Comparison of ENCODE assay signal across 1 cellular context in the genomic region with DNA sequence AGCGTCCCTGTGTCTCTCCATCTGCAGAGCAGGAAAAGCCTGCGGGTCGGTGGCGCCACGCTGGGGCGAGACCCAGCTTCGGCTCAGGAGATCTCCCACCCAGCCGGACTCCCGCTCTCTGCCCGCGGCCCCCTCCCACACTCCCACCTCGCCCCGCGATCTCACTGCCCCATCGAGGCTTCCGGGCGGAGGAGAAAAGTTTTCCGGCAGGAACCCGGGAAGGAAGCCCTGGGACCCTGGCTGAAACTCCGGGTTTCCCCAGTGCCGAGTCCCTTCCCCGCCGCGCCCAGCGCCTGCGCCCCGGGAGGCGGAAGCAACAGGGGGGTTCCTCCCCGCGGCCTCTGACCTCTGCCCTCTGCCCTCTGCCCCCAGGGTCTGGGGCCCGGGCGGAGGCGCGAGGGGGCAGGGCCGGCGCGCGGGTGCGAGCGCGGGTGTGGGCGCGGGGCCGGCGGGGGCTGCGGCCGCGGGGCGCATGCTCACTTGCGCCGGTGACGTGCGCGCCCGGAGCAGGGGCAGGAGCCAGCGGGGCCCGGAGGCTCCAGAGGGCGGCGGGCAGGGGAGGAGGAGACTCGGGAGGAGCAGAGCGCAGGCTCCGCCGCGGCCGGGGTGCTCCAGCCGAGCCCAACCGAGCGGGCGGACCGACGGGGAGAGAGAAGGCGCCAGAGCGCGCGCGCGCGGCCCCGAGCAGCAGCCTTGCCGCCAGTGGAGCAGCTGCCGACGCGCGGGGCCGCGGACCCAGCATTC.
TF ChIP-seq lines count a peak whose summit lies in the region.

A gene (plus strand): TSS at position 541 of the 744 bp plus-strand sequence. CDS start 379 bp downstream, outside the sequence.

TF ChIP-seq in HepG2, 621 proteins besides CTCF, POLR2A, EP300 and RAD21 (continued from another document and continues in another):
- TF ChIP-seq, protein P1, sequence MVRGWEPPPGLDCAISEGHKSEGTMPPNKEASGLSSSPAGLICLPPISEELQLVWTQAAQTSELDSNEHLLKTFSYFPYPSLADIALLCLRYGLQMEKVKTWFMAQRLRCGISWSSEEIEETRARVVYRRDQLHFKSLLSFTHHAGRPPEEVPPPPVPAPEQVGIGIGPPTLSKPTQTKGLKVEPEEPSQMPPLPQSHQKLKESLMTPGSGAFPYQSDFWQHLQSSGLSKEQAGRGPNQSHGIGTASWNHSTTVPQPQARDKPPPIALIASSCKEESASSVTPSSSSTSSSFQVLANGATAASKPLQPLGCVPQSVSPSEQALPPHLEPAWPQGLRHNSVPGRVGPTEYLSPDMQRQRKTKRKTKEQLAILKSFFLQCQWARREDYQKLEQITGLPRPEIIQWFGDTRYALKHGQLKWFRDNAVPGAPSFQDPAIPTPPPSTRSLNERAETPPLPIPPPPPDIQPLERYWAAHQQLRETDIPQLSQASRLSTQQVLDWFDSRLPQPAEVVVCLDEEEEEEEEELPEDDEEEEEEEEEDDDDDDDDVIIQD (CRISPR knock-in tag; IDR thresholded peaks at IDR 0.05; ENCODE audit: low read depth), result no peak
- TF ChIP-seq, protein P2, sequence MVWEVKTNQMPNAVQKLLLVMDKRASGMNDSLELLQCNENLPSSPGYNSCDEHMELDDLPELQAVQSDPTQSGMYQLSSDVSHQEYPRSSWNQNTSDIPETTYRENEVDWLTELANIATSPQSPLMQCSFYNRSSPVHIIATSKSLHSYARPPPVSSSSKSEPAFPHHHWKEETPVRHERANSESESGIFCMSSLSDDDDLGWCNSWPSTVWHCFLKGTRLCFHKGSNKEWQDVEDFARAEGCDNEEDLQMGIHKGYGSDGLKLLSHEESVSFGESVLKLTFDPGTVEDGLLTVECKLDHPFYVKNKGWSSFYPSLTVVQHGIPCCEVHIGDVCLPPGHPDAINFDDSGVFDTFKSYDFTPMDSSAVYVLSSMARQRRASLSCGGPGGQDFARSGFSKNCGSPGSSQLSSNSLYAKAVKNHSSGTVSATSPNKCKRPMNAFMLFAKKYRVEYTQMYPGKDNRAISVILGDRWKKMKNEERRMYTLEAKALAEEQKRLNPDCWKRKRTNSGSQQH (CRISPR knock-in tag; IDR thresholded peaks at IDR 0.05; ENCODE audit: low read depth), result no peak
- TF ChIP-seq MEIS1 (CRISPR knock-in tag; IDR thresholded peaks at IDR 0.05; ENCODE audit: borderline replicate concordance), result no peak; the same call in none of the 2 replicates
- TF ChIP-seq CCAR2 (optimal IDR thresholded peaks at IDR 0.05; ENCODE audit: low read depth, low read length), result no peak
- TF ChIP-seq ZBTB3 (CRISPR knock-in tag; IDR thresholded peaks at IDR 0.05; ENCODE audit: borderline replicate concordance, low read depth), result 0 out of 2 replicates have a peak, but pooled peaks have one; percentile 80
- 0 out of 2 replicates have a peak, but pooled peaks have one; percentile 52 for TF ChIP-seq TRIM24 (CRISPR knock-in tag; IDR thresholded peaks at IDR 0.05)
- no peak for TF ChIP-seq ZNF570 (CRISPR knock-in tag; IDR thresholded peaks at IDR 0.05; ENCODE audit: borderline replicate concordance)
- TF ChIP-seq KDM4B (CRISPR knock-in tag; IDR thresholded peaks at IDR 0.05), result peak; percentile 49; the same call in 1 of the 2 replicates
- TF ChIP-seq ZNF703 (CRISPR knock-in tag; IDR thresholded peaks at IDR 0.05; ENCODE audit: borderline replicate concordance), result 0 out of 2 replicates have a peak, but pooled peaks have one; percentile 61
- TF ChIP-seq, protein P3, sequence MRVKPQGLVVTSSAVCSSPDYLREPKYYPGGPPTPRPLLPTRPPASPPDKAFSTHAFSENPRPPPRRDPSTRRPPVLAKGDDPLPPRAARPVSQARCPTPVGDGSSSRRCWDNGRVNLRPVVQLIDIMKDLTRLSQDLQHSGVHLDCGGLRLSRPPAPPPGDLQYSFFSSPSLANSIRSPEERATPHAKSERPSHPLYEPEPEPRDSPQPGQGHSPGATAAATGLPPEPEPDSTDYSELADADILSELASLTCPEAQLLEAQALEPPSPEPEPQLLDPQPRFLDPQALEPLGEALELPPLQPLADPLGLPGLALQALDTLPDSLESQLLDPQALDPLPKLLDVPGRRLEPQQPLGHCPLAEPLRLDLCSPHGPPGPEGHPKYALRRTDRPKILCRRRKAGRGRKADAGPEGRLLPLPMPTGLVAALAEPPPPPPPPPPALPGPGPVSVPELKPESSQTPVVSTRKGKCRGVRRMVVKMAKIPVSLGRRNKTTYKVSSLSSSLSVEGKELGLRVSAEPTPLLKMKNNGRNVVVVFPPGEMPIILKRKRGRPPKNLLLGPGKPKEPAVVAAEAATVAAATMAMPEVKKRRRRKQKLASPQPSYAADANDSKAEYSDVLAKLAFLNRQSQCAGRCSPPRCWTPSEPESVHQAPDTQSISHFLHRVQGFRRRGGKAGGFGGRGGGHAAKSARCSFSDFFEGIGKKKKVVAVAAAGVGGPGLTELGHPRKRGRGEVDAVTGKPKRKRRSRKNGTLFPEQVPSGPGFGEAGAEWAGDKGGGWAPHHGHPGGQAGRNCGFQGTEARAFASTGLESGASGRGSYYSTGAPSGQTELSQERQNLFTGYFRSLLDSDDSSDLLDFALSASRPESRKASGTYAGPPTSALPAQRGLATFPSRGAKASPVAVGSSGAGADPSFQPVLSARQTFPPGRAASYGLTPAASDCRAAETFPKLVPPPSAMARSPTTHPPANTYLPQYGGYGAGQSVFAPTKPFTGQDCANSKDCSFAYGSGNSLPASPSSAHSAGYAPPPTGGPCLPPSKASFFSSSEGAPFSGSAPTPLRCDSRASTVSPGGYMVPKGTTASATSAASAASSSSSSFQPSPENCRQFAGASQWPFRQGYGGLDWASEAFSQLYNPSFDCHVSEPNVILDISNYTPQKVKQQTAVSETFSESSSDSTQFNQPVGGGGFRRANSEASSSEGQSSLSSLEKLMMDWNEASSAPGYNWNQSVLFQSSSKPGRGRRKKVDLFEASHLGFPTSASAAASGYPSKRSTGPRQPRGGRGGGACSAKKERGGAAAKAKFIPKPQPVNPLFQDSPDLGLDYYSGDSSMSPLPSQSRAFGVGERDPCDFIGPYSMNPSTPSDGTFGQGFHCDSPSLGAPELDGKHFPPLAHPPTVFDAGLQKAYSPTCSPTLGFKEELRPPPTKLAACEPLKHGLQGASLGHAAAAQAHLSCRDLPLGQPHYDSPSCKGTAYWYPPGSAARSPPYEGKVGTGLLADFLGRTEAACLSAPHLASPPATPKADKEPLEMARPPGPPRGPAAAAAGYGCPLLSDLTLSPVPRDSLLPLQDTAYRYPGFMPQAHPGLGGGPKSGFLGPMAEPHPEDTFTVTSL (CRISPR knock-in tag; IDR thresholded peaks at IDR 0.05; ENCODE audit: borderline replicate concordance), result no peak
- no peak for TF ChIP-seq U2AF1 (optimal IDR thresholded peaks at IDR 0.05; ENCODE audit: low read depth, low read length)
- 0 out of 2 replicates have a peak, but pooled peaks have one; percentile 56 for TF ChIP-seq ZNF589 (CRISPR knock-in tag; conservative IDR thresholded peaks at IDR 0.05)
- no peak for TF ChIP-seq ADNP (CRISPR knock-in tag; IDR thresholded peaks at IDR 0.05)
- TF ChIP-seq, protein P4, sequence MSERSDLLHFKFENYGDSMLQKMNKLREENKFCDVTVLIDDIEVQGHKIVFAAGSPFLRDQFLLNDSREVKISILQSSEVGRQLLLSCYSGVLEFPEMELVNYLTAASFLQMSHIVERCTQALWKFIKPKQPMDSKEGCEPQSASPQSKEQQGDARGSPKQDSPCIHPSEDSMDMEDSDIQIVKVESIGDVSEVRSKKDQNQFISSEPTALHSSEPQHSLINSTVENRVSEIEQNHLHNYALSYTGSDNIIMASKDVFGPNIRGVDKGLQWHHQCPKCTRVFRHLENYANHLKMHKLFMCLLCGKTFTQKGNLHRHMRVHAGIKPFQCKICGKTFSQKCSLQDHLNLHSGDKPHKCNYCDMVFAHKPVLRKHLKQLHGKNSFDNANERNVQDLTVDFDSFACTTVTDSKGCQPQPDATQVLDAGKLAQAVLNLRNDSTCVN (CRISPR knock-in tag; IDR thresholded peaks at IDR 0.05; ENCODE audit: borderline replicate concordance), result no peak
- TF ChIP-seq ZNF790 (CRISPR knock-in tag; IDR thresholded peaks at IDR 0.05; ENCODE audit: borderline replicate concordance), result peak; percentile 66; the same call in 1 of the 2 replicates
- no peak for TF ChIP-seq BHLHE40 (IDR thresholded peaks at IDR 0.05; ENCODE audit: low read length)
- TF ChIP-seq KDM2A (CRISPR knock-in tag; IDR thresholded peaks at IDR 0.05; ENCODE audit: borderline replicate concordance, low read depth), result peak; percentile 82
- no peak for TF ChIP-seq TCF12 (IDR thresholded peaks at IDR 0.05)
- TF ChIP-seq TCF12 (CRISPR knock-in tag; IDR thresholded peaks at IDR 0.05), result no peak; the same call in 1 of the 2 replicates
- no peak for TF ChIP-seq HOXA7 (CRISPR knock-in tag; IDR thresholded peaks at IDR 0.05)
- TF ChIP-seq, protein P5, sequence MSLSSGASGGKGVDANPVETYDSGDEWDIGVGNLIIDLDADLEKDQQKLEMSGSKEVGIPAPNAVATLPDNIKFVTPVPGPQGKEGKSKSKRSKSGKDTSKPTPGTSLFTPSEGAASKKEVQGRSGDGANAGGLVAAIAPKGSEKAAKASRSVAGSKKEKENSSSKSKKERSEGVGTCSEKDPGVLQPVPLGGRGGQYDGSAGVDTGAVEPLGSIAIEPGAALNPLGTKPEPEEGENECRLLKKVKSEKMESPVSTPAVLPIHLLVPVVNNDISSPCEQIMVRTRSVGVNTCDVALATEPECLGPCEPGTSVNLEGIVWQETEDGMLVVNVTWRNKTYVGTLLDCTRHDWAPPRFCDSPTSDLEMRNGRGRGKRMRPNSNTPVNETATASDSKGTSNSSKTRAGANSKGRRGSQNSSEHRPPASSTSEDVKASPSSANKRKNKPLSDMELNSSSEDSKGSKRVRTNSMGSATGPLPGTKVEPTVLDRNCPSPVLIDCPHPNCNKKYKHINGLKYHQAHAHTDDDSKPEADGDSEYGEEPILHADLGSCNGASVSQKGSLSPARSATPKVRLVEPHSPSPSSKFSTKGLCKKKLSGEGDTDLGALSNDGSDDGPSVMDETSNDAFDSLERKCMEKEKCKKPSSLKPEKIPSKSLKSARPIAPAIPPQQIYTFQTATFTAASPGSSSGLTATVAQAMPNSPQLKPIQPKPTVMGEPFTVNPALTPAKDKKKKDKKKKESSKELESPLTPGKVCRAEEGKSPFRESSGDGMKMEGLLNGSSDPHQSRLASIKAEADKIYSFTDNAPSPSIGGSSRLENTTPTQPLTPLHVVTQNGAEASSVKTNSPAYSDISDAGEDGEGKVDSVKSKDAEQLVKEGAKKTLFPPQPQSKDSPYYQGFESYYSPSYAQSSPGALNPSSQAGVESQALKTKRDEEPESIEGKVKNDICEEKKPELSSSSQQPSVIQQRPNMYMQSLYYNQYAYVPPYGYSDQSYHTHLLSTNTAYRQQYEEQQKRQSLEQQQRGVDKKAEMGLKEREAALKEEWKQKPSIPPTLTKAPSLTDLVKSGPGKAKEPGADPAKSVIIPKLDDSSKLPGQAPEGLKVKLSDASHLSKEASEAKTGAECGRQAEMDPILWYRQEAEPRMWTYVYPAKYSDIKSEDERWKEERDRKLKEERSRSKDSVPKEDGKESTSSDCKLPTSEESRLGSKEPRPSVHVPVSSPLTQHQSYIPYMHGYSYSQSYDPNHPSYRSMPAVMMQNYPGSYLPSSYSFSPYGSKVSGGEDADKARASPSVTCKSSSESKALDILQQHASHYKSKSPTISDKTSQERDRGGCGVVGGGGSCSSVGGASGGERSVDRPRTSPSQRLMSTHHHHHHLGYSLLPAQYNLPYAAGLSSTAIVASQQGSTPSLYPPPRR (CRISPR knock-in tag; IDR thresholded peaks at IDR 0.05; ENCODE audit: borderline replicate concordance), result peak; percentile 74; the same call in 1 of the 2 replicates
- TF ChIP-seq, protein P6, sequence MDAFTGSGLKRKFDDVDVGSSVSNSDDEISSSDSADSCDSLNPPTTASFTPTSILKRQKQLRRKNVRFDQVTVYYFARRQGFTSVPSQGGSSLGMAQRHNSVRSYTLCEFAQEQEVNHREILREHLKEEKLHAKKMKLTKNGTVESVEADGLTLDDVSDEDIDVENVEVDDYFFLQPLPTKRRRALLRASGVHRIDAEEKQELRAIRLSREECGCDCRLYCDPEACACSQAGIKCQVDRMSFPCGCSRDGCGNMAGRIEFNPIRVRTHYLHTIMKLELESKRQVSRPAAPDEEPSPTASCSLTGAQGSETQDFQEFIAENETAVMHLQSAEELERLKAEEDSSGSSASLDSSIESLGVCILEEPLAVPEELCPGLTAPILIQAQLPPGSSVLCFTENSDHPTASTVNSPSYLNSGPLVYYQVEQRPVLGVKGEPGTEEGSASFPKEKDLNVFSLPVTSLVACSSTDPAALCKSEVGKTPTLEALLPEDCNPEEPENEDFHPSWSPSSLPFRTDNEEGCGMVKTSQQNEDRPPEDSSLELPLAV (CRISPR knock-in tag; conservative IDR thresholded peaks at IDR 0.05; ENCODE audit: low read depth), result no peak
- TF ChIP-seq ZNF891 (CRISPR knock-in tag; IDR thresholded peaks at IDR 0.05), result 0 out of 2 replicates have a peak, but pooled peaks have one; percentile 60
- no peak for TF ChIP-seq ZNF382 (CRISPR knock-in tag; IDR thresholded peaks at IDR 0.05; ENCODE audit: borderline replicate concordance)
- peak; percentile 81 for TF ChIP-seq RBFOX2 (IDR thresholded peaks at IDR 0.05; ENCODE audit: low read depth, low read length)
- TF ChIP-seq ZSCAN21 (CRISPR knock-in tag; IDR thresholded peaks at IDR 0.05; ENCODE audit: borderline replicate concordance), result no peak
- no peak for TF ChIP-seq GTF3A (CRISPR knock-in tag; conservative IDR thresholded peaks at IDR 0.05)
- TF ChIP-seq, protein P7, sequence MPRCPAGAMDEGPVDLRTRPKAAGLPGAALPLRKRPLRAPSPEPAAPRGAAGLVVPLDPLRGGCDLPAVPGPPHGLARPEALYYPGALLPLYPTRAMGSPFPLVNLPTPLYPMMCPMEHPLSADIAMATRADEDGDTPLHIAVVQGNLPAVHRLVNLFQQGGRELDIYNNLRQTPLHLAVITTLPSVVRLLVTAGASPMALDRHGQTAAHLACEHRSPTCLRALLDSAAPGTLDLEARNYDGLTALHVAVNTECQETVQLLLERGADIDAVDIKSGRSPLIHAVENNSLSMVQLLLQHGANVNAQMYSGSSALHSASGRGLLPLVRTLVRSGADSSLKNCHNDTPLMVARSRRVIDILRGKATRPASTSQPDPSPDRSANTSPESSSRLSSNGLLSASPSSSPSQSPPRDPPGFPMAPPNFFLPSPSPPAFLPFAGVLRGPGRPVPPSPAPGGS (CRISPR knock-in tag; IDR thresholded peaks at IDR 0.05), result peak; percentile 68; the same call in 1 of the 2 replicates
- TF ChIP-seq ZNF33B (CRISPR knock-in tag; IDR thresholded peaks at IDR 0.05), result 0 out of 2 replicates have a peak, but pooled peaks have one; percentile 76
- TF ChIP-seq KDM3A (CRISPR knock-in tag; IDR thresholded peaks at IDR 0.05; ENCODE audit: low read depth), result peak; percentile 38; the same call in 1 of the 2 replicates
- TF ChIP-seq, protein P8, sequence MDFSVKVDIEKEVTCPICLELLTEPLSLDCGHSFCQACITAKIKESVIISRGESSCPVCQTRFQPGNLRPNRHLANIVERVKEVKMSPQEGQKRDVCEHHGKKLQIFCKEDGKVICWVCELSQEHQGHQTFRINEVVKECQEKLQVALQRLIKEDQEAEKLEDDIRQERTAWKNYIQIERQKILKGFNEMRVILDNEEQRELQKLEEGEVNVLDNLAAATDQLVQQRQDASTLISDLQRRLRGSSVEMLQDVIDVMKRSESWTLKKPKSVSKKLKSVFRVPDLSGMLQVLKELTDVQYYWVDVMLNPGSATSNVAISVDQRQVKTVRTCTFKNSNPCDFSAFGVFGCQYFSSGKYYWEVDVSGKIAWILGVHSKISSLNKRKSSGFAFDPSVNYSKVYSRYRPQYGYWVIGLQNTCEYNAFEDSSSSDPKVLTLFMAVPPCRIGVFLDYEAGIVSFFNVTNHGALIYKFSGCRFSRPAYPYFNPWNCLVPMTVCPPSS (IDR thresholded peaks at IDR 0.05), result no peak
- TF ChIP-seq, protein P9, sequence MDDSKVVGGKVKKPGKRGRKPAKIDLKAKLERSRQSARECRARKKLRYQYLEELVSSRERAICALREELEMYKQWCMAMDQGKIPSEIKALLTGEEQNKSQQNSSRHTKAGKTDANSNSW (CRISPR knock-in tag; IDR thresholded peaks at IDR 0.05; ENCODE audit: borderline replicate concordance), result no peak
- TF ChIP-seq ZIK1 (CRISPR knock-in tag; IDR thresholded peaks at IDR 0.05; ENCODE audit: borderline replicate concordance, low read depth), result peak; percentile 63; the same call in 1 of the 2 replicates
